In genomic region chr17:78351449-78352006, GRCh38 we compare ENCODE assay signal across 8 cellular contexts. TPM values are rescaled to one million over a fixed set of nuclear protein-coding genes. Genes with fewer than 3 reads are reported as not detected.
DNase-seq lines count a peak whose midpoint lies in the region; ATAC-seq and TF ChIP-seq lines count a peak whose summit lies in the region.

No MANE protein-coding gene starts in this region.

- peak overlapping the region; percentile 40 to 68 (median 41) for H3K9ac ChIP-seq in skeletal muscle tissue (ENCODE audit: low read depth in 1 of 3, low read length in 3 of 3)

- peak overlapping the region; percentile 96 for H3K27ac ChIP-seq in skeletal muscle tissue (ENCODE audit: low read depth, low read length)

- no peaks in the 10 kb centered on the region for H3K36me3 ChIP-seq in skeletal muscle tissue (ENCODE audit: control insufficient read depth in 3 of 3, insufficient read depth in 3 of 3, low read length in 3 of 3)

- H3K4me1 Mint-ChIP-seq in activated T-cell treated with anti-CD3 and anti-CD28 coated beads, Interleukin-2, amount 50 U/mL, for 72 hours (ENCODE audit: low read depth), result peaks cover 85% of the 10 kb centered on the region
- peaks cover 42% of the 10 kb centered on the region for H3K4me1 Mint-ChIP-seq in MCF 10A (ENCODE audit: insufficient read depth, unreplicated experiment)

- POLR2A ChIA-PET in MCF 10A (lab: Yijun Ruan, JAX), result interaction anchor here (0.6 to 1.3 kb wide), 9 partner anchors 30 to 398 kb away, joined by 3 to 5 read pairs (median 3); no protein-coding TSS in a partner anchor

- no peaks in the 10 kb centered on the region for H3K9me3 ChIP-seq in skeletal muscle tissue (ENCODE audit: control insufficient read depth in 3 of 3, low read length in 3 of 3)

- no peaks in the 10 kb centered on the region for H3K27me3 ChIP-seq in skeletal muscle tissue (ENCODE audit: control insufficient read depth in 3 of 3, insufficient read depth in 3 of 3, low read length in 3 of 3)

- H3K27me3 Mint-ChIP-seq in activated T-cell treated with anti-CD3 and anti-CD28 coated beads, Interleukin-2, amount 50 U/mL, for 72 hours (ENCODE audit: low read depth), result no peaks in the 10 kb centered on the region
- H3K27me3 Mint-ChIP-seq in MCF 10A (ENCODE audit: insufficient read depth, unreplicated experiment), result no peaks in the 10 kb centered on the region

- peak overlapping the region; percentile 56 to 66 for H3K4me3 Mint-ChIP-seq in activated T-cell treated with anti-CD3 and anti-CD28 coated beads, Interleukin-2, amount 50 U/mL, for 72 hours
- peak overlapping the region; percentile 60 for H3K4me3 Mint-ChIP-seq in MCF 10A (ENCODE audit: unreplicated experiment)

- no peak for ATAC-seq in activated T-cell treated with anti-CD3 and anti-CD28 coated beads, Interleukin-2, amount 50 U/mL, for 72 hours (replicated peaks in 1 of 2)
- ATAC-seq in HG03045 (IDR thresholded peaks at IDR 0.05; ENCODE audit: unreplicated experiment) (no peak), HG03025 (IDR thresholded peaks at IDR 0.05; ENCODE audit: low FRiP score, unreplicated experiment) (no peak)

- no peak for DNase-seq in activated T-cell treated with anti-CD3 and anti-CD28 coated beads, Interleukin-2, amount 50 U/mL, for 72 hours
- no peak for DNase-seq in activated T-cell treated with anti-CD3 and anti-CD28 coated beads for 4 hours
- peak; percentile 99 for DNase-seq in MCF 10A (ENCODE audit: unreplicated experiment)
- DNase-seq in inferior parietal cortex (ENCODE audit: extremely low spot score), result peak; percentile 71
- DNase-seq in GM20000 (ENCODE audit: low spot score), result no peak

- H3K36me3 Mint-ChIP-seq in activated T-cell treated with anti-CD3 and anti-CD28 coated beads, Interleukin-2, amount 50 U/mL, for 72 hours (ENCODE audit: insufficient read depth in 2 of 2), result peaks cover 2 to 3% of the 10 kb centered on the region in 2 donors
- H3K36me3 Mint-ChIP-seq in MCF 10A (ENCODE audit: insufficient read depth, unreplicated experiment), result peaks cover 1% of the 10 kb centered on the region

- no peak overlapping the region for H3K27ac Mint-ChIP-seq in activated T-cell treated with anti-CD3 and anti-CD28 coated beads, Interleukin-2, amount 50 U/mL, for 72 hours
- peak overlapping the region; percentile 48 for H3K27ac Mint-ChIP-seq in MCF 10A (ENCODE audit: low read depth, unreplicated experiment)

- no peaks in the 10 kb centered on the region for H3K9me3 Mint-ChIP-seq in activated T-cell treated with anti-CD3 and anti-CD28 coated beads, Interleukin-2, amount 50 U/mL, for 72 hours
- H3K9me3 Mint-ChIP-seq in MCF 10A (ENCODE audit: unreplicated experiment), result no peaks in the 10 kb centered on the region

- no peak for TF ChIP-seq CTCF in MCF 10A (IDR thresholded peaks at IDR 0.05; ENCODE audit: unreplicated experiment)
- no peak for TF ChIP-seq CTCF in GM20000 (IDR thresholded peaks at IDR 0.05; ENCODE audit: extremely low read depth, missing control alignments)

- intact Hi-C loops in MCF 10A (cut with micrococcal nuclease), result loop anchor here (1.0 kb wide), 1 partner anchor 8 kb away; no protein-coding TSS in a partner anchor

- CTCF ChIA-PET in MCF 10A (lab: Yijun Ruan, JAX), result interaction anchor here (1.0 to 1.1 kb wide), 3 partner anchors 9 to 22 kb away, joined by 3 to 5 read pairs (median 3); no protein-coding TSS in a partner anchor

- no TSS peak for BruUV-seq in MCF 10A (replicated peaks; lab: Mats Ljungman, UMichigan)

- peak overlapping the region; percentile 35 to 64 (median 41) for H3K4me3 ChIP-seq in skeletal muscle tissue (ENCODE audit: low read length in 3 of 3)

- peaks cover 54 to 83% (median 64%) of the 10 kb centered on the region in 3 donors for H3K4me1 ChIP-seq in skeletal muscle tissue (ENCODE audit: control insufficient read depth in 3 of 3, insufficient read depth in 3 of 3, low read length in 3 of 3)

RNA-seq across cellular contexts. Expression of gene SOCS3, which starts 8.3 kb away (rescaled TPM):
- 100 to 1,000 TPM; 164 to 212 TPM for total RNA-seq in activated T-cell treated with anti-CD3 and anti-CD28 coated beads, Interleukin-2, amount 50 U/mL, for 72 hours
- total RNA-seq in MCF 10A (2022) (2.5 and 4.8 TPM in 2 replicates), skeletal muscle tissue (15.7 TPM)

RNA-seq across cellular contexts. Expression of gene PGS1, which starts 26.9 kb away (rescaled TPM):
- total RNA-seq in activated T-cell treated with anti-CD3 and anti-CD28 coated beads, Interleukin-2, amount 50 U/mL, for 72 hours, result 100 to 1,000 TPM in 1 of 2 donors, 10 to 100 TPM in 1; 81.6 to 101 TPM
- total RNA-seq in MCF 10A (2022) (25.7 and 31.8 TPM in 2 replicates), skeletal muscle tissue (15.1 TPM)

Comparison
In these comparisons a context has a peak if more than half of its experiments do, and no peak if none do; other contexts are left out.
1. DNase-seq: peak in MCF 10A (single experiment) and inferior parietal cortex (single experiment); none in activated T-cell treated with anti-CD3 and anti-CD28 coated beads, Interleukin-2, amount 50 U/mL, for 72 hours (0 of 2), activated T-cell treated with anti-CD3 and anti-CD28 coated beads for 4 hours (single experiment) and GM20000 (single experiment).